11 cellular contexts compared by ENCODE assay signal in genomic region chr12:53051881-53052412, GRCh38. TPM values are rescaled to one million over a fixed set of nuclear protein-coding genes. Genes with fewer than 3 reads are reported as not detected.
A peak's percentile ranks its signal among the peaks of the same experiment; 100 is the strongest.
DNase-seq lines count a peak whose midpoint lies in the region; ATAC-seq and TF ChIP-seq lines count a peak whose summit lies in the region.
"Had no signal": no experiment of that assay in that cellular context is flagged by ENCODE, and none has a peak within 500 bp of the region (broad histone marks: within the 10 kb centered on the region; RNA-seq: fewer than 3 reads in every experiment).

No MANE protein-coding gene starts in this region.

- H2BK5ac ChIP-seq in mesendoderm (ENCODE audit: low read length), result no peak overlapping the region

- ATAC-seq in thoracic aorta (ENCODE audit: insufficient number of reproducible peaks, low FRiP score, low read depth) (no peak), HG03565 (IDR thresholded peaks at IDR 0.05; ENCODE audit: unreplicated experiment) (no peak)
- no peak for ATAC-seq in naive thymus-derived CD8-positive, alpha-beta T cell
- no peak for ATAC-seq in CD8-positive, alpha-beta T cell

- CTCF ChIA-PET in CD8-positive, alpha-beta T cell (lab: Charles Lee), result interaction anchor here (1.1 to 2.7 kb wide), 2 partner anchors 14 to 47 kb away, joined by 3 to 12 read pairs; no protein-coding TSS in a partner anchor

- H3K4me1 ChIP-seq in mesendoderm (ENCODE audit: control insufficient read depth, low read depth, low read length), result peaks cover 32% of the 10 kb centered on the region
- peaks cover 40 to 65% of the 10 kb centered on the region in 2 donors for H3K4me1 ChIP-seq in thoracic aorta (ENCODE audit: control insufficient read depth in 1 of 2, low read depth in 2 of 2)
- peaks cover 7% of the 10 kb centered on the region for H3K4me1 ChIP-seq in CD8-positive, alpha-beta T cell (ENCODE audit: insufficient read depth, low read length)

- H4K5ac ChIP-seq in mesendoderm (ENCODE audit: low read length), result no peak overlapping the region

- no peak overlapping the region for H3K4ac ChIP-seq in mesendoderm (ENCODE audit: low read depth, low read length)

- peak overlapping the region; percentile 95 for H3K56ac ChIP-seq in mesendoderm (ENCODE audit: low read length)

- H4K8ac ChIP-seq in mesendoderm (ENCODE audit: low read depth, low read length), result no peak overlapping the region

- peak overlapping the region in 5 of 10 donors; percentile 29 to 65 (median 56) for H3K27ac Mint-ChIP-seq in naive thymus-derived CD8-positive, alpha-beta T cell
- no peak overlapping the region for H3K27ac Mint-ChIP-seq in CD8-positive, alpha-beta T cell

- no peak overlapping the region for H2AK5ac ChIP-seq in mesendoderm (ENCODE audit: low read length)

- DNase-seq in LNCaP clone FGC (ENCODE audit: low read depth) (no peak), coronary artery (ENCODE audit: low spot score) (no peak), mesendoderm (no peak), thoracic aorta (ENCODE audit: low spot score) (no peak), EL (no peak)
- no peak for DNase-seq in naive thymus-derived CD8-positive, alpha-beta T cell
- no peak for DNase-seq in CD8-positive, alpha-beta T cell
- DNase-seq: effector CD8-positive, alpha-beta T cell; NCI-H146 had no signal

- intact Hi-C loops in CD8-positive, alpha-beta T cell (cut with DNase I, micrococcal nuclease), result loop anchor here in 1 of 2 experiments (5.0 kb wide), 1 partner anchor 45 kb away; the partner anchor contains the start of gene IGFBP6

- no peaks in the 10 kb centered on the region for H3K9me3 ChIP-seq in thoracic aorta
- no peaks in the 10 kb centered on the region for H3K9me3 ChIP-seq in CD8-positive, alpha-beta T cell (ENCODE audit: low read length)

- no peaks in the 10 kb centered on the region for H3K36me3 Mint-ChIP-seq in naive thymus-derived CD8-positive, alpha-beta T cell
- no peaks in the 10 kb centered on the region for H3K36me3 Mint-ChIP-seq in CD8-positive, alpha-beta T cell

- H2BK15ac ChIP-seq in mesendoderm (replicated peaks; ENCODE audit: low read depth), result no peak overlapping the region

- WGBS in mesendoderm (ENCODE audit: extremely low coverage, insufficient coverage, low lambda C conversion rate), result no CpG with 5 or more reads among the region's 7 CpGs

- no peak overlapping the region for H2BK120ac ChIP-seq in mesendoderm (ENCODE audit: low read depth, low read length)

- no peak overlapping the region for H3K23ac ChIP-seq in mesendoderm (ENCODE audit: low read length)

- H3K9ac ChIP-seq in mesendoderm (ENCODE audit: low read length), result peak overlapping the region; percentile 18

- no peak overlapping the region for H3K4me2 ChIP-seq in mesendoderm (ENCODE audit: low read length)

- H3K79me1 ChIP-seq in mesendoderm (ENCODE audit: low read length), result peaks cover 17% of the 10 kb centered on the region

- H3K27me3 Mint-ChIP-seq in naive thymus-derived CD8-positive, alpha-beta T cell, result peaks cover 0 to 2% (median 0%) of the 10 kb centered on the region in 5 donors
- no peaks in the 10 kb centered on the region for H3K27me3 Mint-ChIP-seq in CD8-positive, alpha-beta T cell (ENCODE audit: low read depth)

- no peak overlapping the region for H3K18ac ChIP-seq in mesendoderm (ENCODE audit: low read length)

- H3K4me3 ChIP-seq in LNCaP clone FGC (ENCODE audit: low read depth, low read length) (peak overlapping the region; percentile 30), coronary artery (peak overlapping the region; percentile 85), mesendoderm (ENCODE audit: low read length) (no peak overlapping the region), thoracic aorta (peak overlapping the region; percentile 78)
- no peak overlapping the region for H3K4me3 ChIP-seq in CD8-positive, alpha-beta T cell (ENCODE audit: low read depth, low read length)

- peak overlapping the region in 4 of 10 donors; percentile 14 to 43 (median 26) for H3K4me3 Mint-ChIP-seq in naive thymus-derived CD8-positive, alpha-beta T cell
- no peak overlapping the region for H3K4me3 Mint-ChIP-seq in CD8-positive, alpha-beta T cell

- H3K36me3 ChIP-seq in mesendoderm (ENCODE audit: control insufficient read depth, insufficient read depth, low read length) (no peaks in the 10 kb centered on the region), thoracic aorta (peaks cover 23% of the 10 kb centered on the region)
- no peaks in the 10 kb centered on the region for H3K36me3 ChIP-seq in CD8-positive, alpha-beta T cell (ENCODE audit: insufficient read depth, low read length)

- H3K27me3 ChIP-seq in mesendoderm (ENCODE audit: insufficient read depth, low read length, poor library complexity), result no peaks in the 10 kb centered on the region
- no peaks in the 10 kb centered on the region for H3K27me3 ChIP-seq in thoracic aorta (replicated peaks; ENCODE audit: insufficient read depth)
- H3K27me3 ChIP-seq in CD8-positive, alpha-beta T cell (ENCODE audit: insufficient read depth, low read length), result no peaks in the 10 kb centered on the region

- H3K4me1 Mint-ChIP-seq in naive thymus-derived CD8-positive, alpha-beta T cell, result peaks cover 7 to 21% (median 19%) of the 10 kb centered on the region in 4 donors
- peaks cover 13% of the 10 kb centered on the region for H3K4me1 Mint-ChIP-seq in CD8-positive, alpha-beta T cell (ENCODE audit: low read depth)

- POLR2A ChIA-PET in naive thymus-derived CD8-positive, alpha-beta T cell (lab: Charles Lee), result interaction anchor here (0.6 to 0.8 kb wide), 2 partner anchors 35 to 42 kb away, joined by 3 to 7 read pairs; no protein-coding TSS in a partner anchor
- POLR2A ChIA-PET in CD8-positive, alpha-beta T cell (lab: Charles Lee), result no interaction called here

- H3K27ac ChIP-seq in coronary artery (peak overlapping the region; percentile 95 to 97), mesendoderm (ENCODE audit: low read depth, low read length) (no peak overlapping the region), thoracic aorta (peak overlapping the region; percentile 95 to 100)
- no peak overlapping the region for H3K27ac ChIP-seq in CD8-positive, alpha-beta T cell (ENCODE audit: low read depth, low read length)

- H3K9me3 Mint-ChIP-seq in naive thymus-derived CD8-positive, alpha-beta T cell, result no peaks in the 10 kb centered on the region
- H3K9me3 Mint-ChIP-seq in CD8-positive, alpha-beta T cell, result no peaks in the 10 kb centered on the region

- peaks cover 20% of the 10 kb centered on the region for H3K79me2 ChIP-seq in mesendoderm (ENCODE audit: control insufficient read depth, insufficient read depth, low read length)

- no peak for TF ChIP-seq CTCF in LNCaP clone FGC (IDR thresholded peaks at IDR 0.05; ENCODE audit: control insufficient read depth, extremely low read depth, insufficient read depth)
- no peak for TF ChIP-seq CTCF in coronary artery (IDR thresholded peaks at IDR 0.05)
- TF ChIP-seq CTCF in thoracic aorta (IDR thresholded peaks at IDR 0.05), result no peak
- no peak for TF ChIP-seq CTCF in CD8-positive, alpha-beta T cell (IDR thresholded peaks at IDR 0.05)

RNA-seq across cellular contexts. Expression of gene TNS2, which starts 2.1 kb away (rescaled TPM):
- 15.4 TPM for polyA plus RNA-seq in mesendoderm (2013, experiment 1 of 2)
- polyA plus RNA-seq in mesendoderm (2013, experiment 2 of 2), result 22.5 TPM
- total RNA-seq in thoracic aorta, result 100 to 1,000 TPM; 292 to 307 TPM
- 1 to 10 TPM; 2.4 to 3.0 TPM for total RNA-seq in naive thymus-derived CD8-positive, alpha-beta T cell
- polyA plus RNA-seq in naive thymus-derived CD8-positive, alpha-beta T cell, result under 1 TPM in 2 of 3 donors, not detected in 1; 0.13 to 0.19 TPM
- total RNA-seq in CD8-positive, alpha-beta T cell, result 1 to 10 TPM; 2.5 to 3.2 TPM

RNA-seq across cellular contexts. Expression of gene SPRYD3, which starts 27.2 kb away (rescaled TPM):
- polyA plus RNA-seq in mesendoderm (2013, experiment 1 of 2), result 4.4 TPM
- polyA plus RNA-seq in mesendoderm (2013, experiment 2 of 2), result 4.3 TPM
- 10 to 100 TPM; 68.0 to 94.8 TPM for total RNA-seq in thoracic aorta
- 10 to 100 TPM; 47.8 to 50.0 TPM for total RNA-seq in naive thymus-derived CD8-positive, alpha-beta T cell
- 10 to 100 TPM; 49.4 to 53.2 (median 51.7) TPM for polyA plus RNA-seq in naive thymus-derived CD8-positive, alpha-beta T cell
- 10 to 100 TPM; 25.1 to 25.6 TPM for total RNA-seq in CD8-positive, alpha-beta T cell

RNA-seq across cellular contexts. Expression of gene IGFBP6, which starts 45.5 kb away (rescaled TPM):
- polyA plus RNA-seq in mesendoderm (2013, experiment 1 of 2), result 4.1 TPM
- polyA plus RNA-seq in mesendoderm (2013, experiment 2 of 2), result 4.5 TPM
- 1,000 to 10,000 TPM; 1,999 to 2,150 TPM for total RNA-seq in thoracic aorta
- total RNA-seq in naive thymus-derived CD8-positive, alpha-beta T cell, result under 1 TPM in 1 of 2 experiments, not detected in 1; 0.65 TPM
- 10 to 100 TPM in 2 of 3 donors, 1 to 10 TPM in 1; 7.5 to 16.9 (median 16.9) TPM for polyA plus RNA-seq in naive thymus-derived CD8-positive, alpha-beta T cell
- 1 to 10 TPM in 1 of 2 experiments, under 1 TPM in 1; 0.58 to 1.2 TPM for total RNA-seq in CD8-positive, alpha-beta T cell

RNA-seq across cellular contexts. Expression of gene EIF4B, which starts 45.7 kb away (rescaled TPM):
- polyA plus RNA-seq in mesendoderm (2013, experiment 1 of 2), result 385 TPM
- 407 TPM for polyA plus RNA-seq in mesendoderm (2013, experiment 2 of 2)
- total RNA-seq in thoracic aorta, result 100 to 1,000 TPM; 279 to 338 TPM
- 100 to 1,000 TPM; 752 to 804 TPM for total RNA-seq in naive thymus-derived CD8-positive, alpha-beta T cell
- 100 to 1,000 TPM; 116 to 146 (median 124) TPM for polyA plus RNA-seq in naive thymus-derived CD8-positive, alpha-beta T cell
- 100 to 1,000 TPM; 709 to 741 TPM for total RNA-seq in CD8-positive, alpha-beta T cell

RNA-seq across cellular contexts. Expression of gene SOAT2, which starts 51.3 kb away (rescaled TPM):
- polyA plus RNA-seq in mesendoderm (2013, experiment 1 of 2), result not detected
- polyA plus RNA-seq in mesendoderm (2013, experiment 2 of 2), result 0.01 TPM
- under 1 TPM; 0.81 to 0.99 TPM for total RNA-seq in thoracic aorta
- under 1 TPM; 0.42 to 0.80 TPM for total RNA-seq in naive thymus-derived CD8-positive, alpha-beta T cell
- under 1 TPM; 0.67 to 0.77 (median 0.71) TPM for polyA plus RNA-seq in naive thymus-derived CD8-positive, alpha-beta T cell
- total RNA-seq in CD8-positive, alpha-beta T cell, result 1 to 10 TPM; 2.5 to 2.9 TPM
- total RNA-seq: lung microvascular endothelial cell had no signal

Comparison
In these comparisons a context has a peak if more than half of its experiments do, and no peak if none do; other contexts are left out.
1. H3K4me3 ChIP-seq: peak in LNCaP clone FGC (single experiment), coronary artery (single experiment) and thoracic aorta (single experiment); none in mesendoderm (single experiment) and CD8-positive, alpha-beta T cell (single experiment).
2. H3K27ac ChIP-seq: peak in coronary artery (2 of 2) and thoracic aorta (2 of 2); none in mesendoderm (single experiment) and CD8-positive, alpha-beta T cell (single experiment).
3. RNA of gene TNS2, which starts 2.1 kb away (total RNA-seq): 292 to 307 TPM in thoracic aorta; 2.5 to 3.2 TPM in CD8-positive, alpha-beta T cell and 2.4 to 3.0 TPM in naive thymus-derived CD8-positive, alpha-beta T cell; every median in the first group is over 10 times any median in the second.
4. RNA of gene IGFBP6, which starts 45.5 kb away (total RNA-seq): 1,999 to 2,150 TPM in thoracic aorta; 0.58 to 1.2 TPM in CD8-positive, alpha-beta T cell and 0.65 TPM in naive thymus-derived CD8-positive, alpha-beta T cell; every median in the first group is over 100 times any median in the second.